Comparison of ENCODE assay signal across 1 cellular context in the genomic region with DNA sequence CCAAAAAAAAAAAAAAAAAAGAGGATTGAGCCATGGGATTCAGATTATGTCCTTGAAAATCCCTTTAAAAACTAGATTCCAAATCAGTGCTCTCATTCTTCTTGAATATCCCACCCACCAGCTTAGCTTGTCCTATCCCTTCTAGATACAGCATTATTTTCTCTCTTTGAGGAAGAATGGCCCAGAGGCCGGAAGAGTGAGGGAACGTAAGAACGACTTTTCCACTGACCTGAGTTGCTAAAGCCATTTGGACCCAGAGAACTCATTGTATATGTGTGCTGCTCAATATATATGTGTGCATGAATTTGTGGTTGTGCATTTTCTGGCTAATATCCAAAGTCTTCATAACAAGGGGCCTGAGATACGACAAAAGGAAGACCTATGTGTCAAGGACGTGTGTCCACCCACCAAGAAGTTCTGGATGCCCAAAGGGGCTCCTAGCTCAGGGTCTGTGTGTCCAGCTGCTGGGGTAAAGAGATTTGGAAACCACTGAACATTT.
TF ChIP-seq lines count a peak whose summit lies in the region.

No MANE protein-coding gene starts in this region.

TF ChIP-seq in SK-N-SH treated with all-trans-retinoic acid at 6 μM for 48 hours, 23 proteins besides CTCF, POLR2A, EP300 and RAD21 (continued from another document):
- TF ChIP-seq BACH2 (CRISPR knock-in tag; IDR thresholded peaks at IDR 0.05; ENCODE audit: borderline replicate concordance) (no peak), TOX (CRISPR knock-in tag; IDR thresholded peaks at IDR 0.05; ENCODE audit: borderline replicate concordance) (no peak), TCF4 (CRISPR knock-in tag; IDR thresholded peaks at IDR 0.05; ENCODE audit: borderline replicate concordance) (no peak), RARB (CRISPR knock-in tag; IDR thresholded peaks at IDR 0.05) (no peak), ZC3H10 (CRISPR knock-in tag; IDR thresholded peaks at IDR 0.05) (no peak), ZNF70 (CRISPR knock-in tag; IDR thresholded peaks at IDR 0.05) (no peak), PPARA (CRISPR knock-in tag; IDR thresholded peaks at IDR 0.05; ENCODE audit: borderline replicate concordance) (no peak), SNAI2 (CRISPR knock-in tag; IDR thresholded peaks at IDR 0.05) (no peak), ZNF565 (CRISPR knock-in tag; conservative IDR thresholded peaks at IDR 0.05; ENCODE audit: low read depth) (no peak), CSDC2 (CRISPR knock-in tag; IDR thresholded peaks at IDR 0.05) (no peak)
- TF ChIP-seq, protein P1, sequence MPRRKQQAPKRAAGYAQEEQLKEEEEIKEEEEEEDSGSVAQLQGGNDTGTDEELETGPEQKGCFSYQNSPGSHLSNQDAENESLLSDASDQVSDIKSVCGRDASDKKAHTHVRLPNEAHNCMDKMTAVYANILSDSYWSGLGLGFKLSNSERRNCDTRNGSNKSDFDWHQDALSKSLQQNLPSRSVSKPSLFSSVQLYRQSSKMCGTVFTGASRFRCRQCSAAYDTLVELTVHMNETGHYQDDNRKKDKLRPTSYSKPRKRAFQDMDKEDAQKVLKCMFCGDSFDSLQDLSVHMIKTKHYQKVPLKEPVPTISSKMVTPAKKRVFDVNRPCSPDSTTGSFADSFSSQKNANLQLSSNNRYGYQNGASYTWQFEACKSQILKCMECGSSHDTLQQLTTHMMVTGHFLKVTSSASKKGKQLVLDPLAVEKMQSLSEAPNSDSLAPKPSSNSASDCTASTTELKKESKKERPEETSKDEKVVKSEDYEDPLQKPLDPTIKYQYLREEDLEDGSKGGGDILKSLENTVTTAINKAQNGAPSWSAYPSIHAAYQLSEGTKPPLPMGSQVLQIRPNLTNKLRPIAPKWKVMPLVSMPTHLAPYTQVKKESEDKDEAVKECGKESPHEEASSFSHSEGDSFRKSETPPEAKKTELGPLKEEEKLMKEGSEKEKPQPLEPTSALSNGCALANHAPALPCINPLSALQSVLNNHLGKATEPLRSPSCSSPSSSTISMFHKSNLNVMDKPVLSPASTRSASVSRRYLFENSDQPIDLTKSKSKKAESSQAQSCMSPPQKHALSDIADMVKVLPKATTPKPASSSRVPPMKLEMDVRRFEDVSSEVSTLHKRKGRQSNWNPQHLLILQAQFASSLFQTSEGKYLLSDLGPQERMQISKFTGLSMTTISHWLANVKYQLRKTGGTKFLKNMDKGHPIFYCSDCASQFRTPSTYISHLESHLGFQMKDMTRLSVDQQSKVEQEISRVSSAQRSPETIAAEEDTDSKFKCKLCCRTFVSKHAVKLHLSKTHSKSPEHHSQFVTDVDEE (CRISPR knock-in tag; IDR thresholded peaks at IDR 0.05), result no peak
- TF ChIP-seq, protein P2, sequence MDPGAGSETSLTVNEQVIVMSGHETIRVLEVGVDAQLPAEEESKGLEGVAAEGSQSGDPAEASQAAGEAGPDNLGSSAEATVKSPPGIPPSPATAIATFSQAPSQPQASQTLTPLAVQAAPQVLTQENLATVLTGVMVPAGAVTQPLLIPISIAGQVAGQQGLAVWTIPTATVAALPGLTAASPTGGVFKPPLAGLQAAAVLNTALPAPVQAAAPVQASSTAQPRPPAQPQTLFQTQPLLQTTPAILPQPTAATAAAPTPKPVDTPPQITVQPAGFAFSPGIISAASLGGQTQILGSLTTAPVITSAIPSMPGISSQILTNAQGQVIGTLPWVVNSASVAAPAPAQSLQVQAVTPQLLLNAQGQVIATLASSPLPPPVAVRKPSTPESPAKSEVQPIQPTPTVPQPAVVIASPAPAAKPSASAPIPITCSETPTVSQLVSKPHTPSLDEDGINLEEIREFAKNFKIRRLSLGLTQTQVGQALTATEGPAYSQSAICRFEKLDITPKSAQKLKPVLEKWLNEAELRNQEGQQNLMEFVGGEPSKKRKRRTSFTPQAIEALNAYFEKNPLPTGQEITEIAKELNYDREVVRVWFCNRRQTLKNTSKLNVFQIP (CRISPR knock-in tag; IDR thresholded peaks at IDR 0.05; ENCODE audit: borderline replicate concordance, low read depth), result no peak
- TF ChIP-seq, protein P3, sequence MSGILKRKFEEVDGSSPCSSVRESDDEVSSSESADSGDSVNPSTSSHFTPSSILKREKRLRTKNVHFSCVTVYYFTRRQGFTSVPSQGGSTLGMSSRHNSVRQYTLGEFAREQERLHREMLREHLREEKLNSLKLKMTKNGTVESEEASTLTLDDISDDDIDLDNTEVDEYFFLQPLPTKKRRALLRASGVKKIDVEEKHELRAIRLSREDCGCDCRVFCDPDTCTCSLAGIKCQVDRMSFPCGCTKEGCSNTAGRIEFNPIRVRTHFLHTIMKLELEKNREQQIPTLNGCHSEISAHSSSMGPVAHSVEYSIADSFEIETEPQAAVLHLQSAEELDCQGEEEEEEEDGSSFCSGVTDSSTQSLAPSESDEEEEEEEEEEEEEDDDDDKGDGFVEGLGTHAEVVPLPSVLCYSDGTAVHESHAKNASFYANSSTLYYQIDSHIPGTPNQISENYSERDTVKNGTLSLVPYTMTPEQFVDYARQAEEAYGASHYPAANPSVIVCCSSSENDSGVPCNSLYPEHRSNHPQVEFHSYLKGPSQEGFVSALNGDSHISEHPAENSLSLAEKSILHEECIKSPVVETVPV (CRISPR knock-in tag; IDR thresholded peaks at IDR 0.05), result no peak
